Comparison of ENCODE assay signal across 15 cellular contexts in genomic region chr2:190820416-190820815, GRCh38.
DNase-seq lines count a peak whose midpoint lies in the region; ATAC-seq and TF ChIP-seq lines count a peak whose summit lies in the region.
"Had no signal": no experiment of that assay in that cellular context is flagged by ENCODE, and none has a peak within 500 bp of the region (broad histone marks: within the 10 kb centered on the region; RNA-seq: fewer than 3 reads in every experiment).

No MANE protein-coding gene starts in this region.

- H3K27ac ChIP-seq in GM23248 (peak overlapping the region; percentile 89), mesenchymal stem cell (ENCODE audit: low read length, poor library complexity, severe bottlenecking) (no peak overlapping the region), vagina (no peak overlapping the region), gastrocnemius medialis (no peak overlapping the region)
- H3K27ac ChIP-seq: BLaER1 had no signal

- no peak overlapping the region for H3K4ac ChIP-seq in mesenchymal stem cell (ENCODE audit: low read depth in 1 of 2, low read length in 2 of 2)

- no peaks in the 10 kb centered on the region for H3K79me2 ChIP-seq in GM23248 (ENCODE audit: insufficient read depth)

- H3K4me2 ChIP-seq in GM23248 (ENCODE audit: unreplicated experiment), result peak overlapping the region; percentile 60
- no peak overlapping the region for H3K4me2 ChIP-seq in mesenchymal stem cell (ENCODE audit: low read length, poor library complexity, severe bottlenecking)
- H3K4me2 ChIP-seq: BLaER1 had no signal

- no peak overlapping the region for H4K91ac ChIP-seq in mesenchymal stem cell (ENCODE audit: low read length)

- no peak for ATAC-seq in gastrocnemius medialis
- ATAC-seq in HG03354 (IDR thresholded peaks at IDR 0.05; ENCODE audit: poor library complexity, severe bottlenecking, unreplicated experiment), result no peak
- ATAC-seq: HCT116 had no signal

- no peak overlapping the region for H4K8ac ChIP-seq in mesenchymal stem cell (ENCODE audit: low read length)

- no peak overlapping the region for H2BK12ac ChIP-seq in mesenchymal stem cell (ENCODE audit: low read length in 2 of 2)

- no peak overlapping the region for H2AK5ac ChIP-seq in mesenchymal stem cell (ENCODE audit: low read length, severe bottlenecking)

- H3K27me3 Mint-ChIP-seq in osteocyte (ENCODE audit: unreplicated experiment), result no peaks in the 10 kb centered on the region
- H3K27me3 Mint-ChIP-seq: CD8-positive, alpha-beta memory T cell had no signal

- H3K9me3 Mint-ChIP-seq in osteocyte (ENCODE audit: unreplicated experiment), result peaks cover 7% of the 10 kb centered on the region

- H3K9me2 ChIP-seq in GM23248 (ENCODE audit: insufficient read depth), result no peaks in the 10 kb centered on the region

- peak overlapping the region; percentile 15 for H3K9ac ChIP-seq in GM23248
- H3K9ac ChIP-seq in mesenchymal stem cell (ENCODE audit: low read length), result peak overlapping the region; percentile 60
- H3K9ac ChIP-seq: BLaER1 had no signal

- no peaks in the 10 kb centered on the region for H3K36me3 ChIP-seq in GM23248 (ENCODE audit: low read depth)
- no peaks in the 10 kb centered on the region for H3K36me3 ChIP-seq in mesenchymal stem cell (ENCODE audit: control insufficient read depth in 1 of 2, insufficient read depth in 2 of 2, low read depth in 1 of 2, low read length in 2 of 2)
- no peaks in the 10 kb centered on the region for H3K36me3 ChIP-seq in vagina
- H3K36me3 ChIP-seq in gastrocnemius medialis, result no peaks in the 10 kb centered on the region
- H3K36me3 ChIP-seq: BLaER1 had no signal

- no peak overlapping the region for H2BK120ac ChIP-seq in mesenchymal stem cell (ENCODE audit: low read depth, low read length)

- DNase-seq in GM23248, result no peak
- DNase-seq in SK-MEL-5 (ENCODE audit: low read depth, low spot score), result peak; percentile 88
- no peak for DNase-seq in mesenchymal stem cell
- DNase-seq in osteocyte (ENCODE audit: extremely low spot score, unreplicated experiment), result no peak
- DNase-seq in vagina (ENCODE audit: extremely low spot score in 2 of 2), result no peak
- no peak for DNase-seq in gastrocnemius medialis
- DNase-seq in kidney glomerular epithelial cell (lab: John Stamatoyannopoulos, UW), result no peak
- DNase-seq: 8988T; AML-193; CD8-positive, alpha-beta memory T cell; DMS53; GF-D8 had no signal

- no peaks in the 10 kb centered on the region for H4K20me1 ChIP-seq in GM23248 (ENCODE audit: insufficient read depth)
- H4K20me1 ChIP-seq: BLaER1 had no signal

- H3K4me3 Mint-ChIP-seq in osteocyte (ENCODE audit: unreplicated experiment), result no peak overlapping the region
- H3K4me3 Mint-ChIP-seq: CD8-positive, alpha-beta memory T cell had no signal

- no peak overlapping the region for H3K18ac ChIP-seq in mesenchymal stem cell (ENCODE audit: low read depth in 1 of 2, low read length in 2 of 2)

- WGBS in GM23248 (ENCODE audit: low coverage in 1 of 2, low lambda C conversion rate in 2 of 2, missing lambda C conversion rate in 2 of 2), 2 experiments, result 63 to 67% methylated on average over 1 of the region's 1 CpG
- WGBS in mesenchymal stem cell, result no CpG with 5 or more reads among the region's 1 CpG

- H3F3A ChIP-seq in GM23248 (ENCODE audit: insufficient read depth), result peaks cover 28% of the 10 kb centered on the region

- no peaks in the 10 kb centered on the region for H3K36me3 Mint-ChIP-seq in osteocyte (ENCODE audit: unreplicated experiment)

- H3K27ac Mint-ChIP-seq in osteocyte (ENCODE audit: unreplicated experiment), result peak overlapping the region; percentile 76
- H3K27ac Mint-ChIP-seq: CD8-positive, alpha-beta memory T cell had no signal

- peaks cover 11% of the 10 kb centered on the region for H3K4me1 Mint-ChIP-seq in osteocyte (ENCODE audit: unreplicated experiment)
- H3K4me1 Mint-ChIP-seq: CD8-positive, alpha-beta memory T cell had no signal

- intact Hi-C loops in vagina (cut with DNase I) (no loop called here), gastrocnemius medialis (cut with DNase I; ENCODE audit: low total_unique reads) (no loop called here)

- H3K27me3 ChIP-seq in GM23248 (replicated peaks; ENCODE audit: insufficient read depth), result no peaks in the 10 kb centered on the region
- no peaks in the 10 kb centered on the region for H3K27me3 ChIP-seq in mesenchymal stem cell (ENCODE audit: control insufficient read depth in 1 of 2, insufficient read depth in 1 of 2, low read length in 2 of 2)
- no peaks in the 10 kb centered on the region for H3K27me3 ChIP-seq in vagina
- no peaks in the 10 kb centered on the region for H3K27me3 ChIP-seq in gastrocnemius medialis
- H3K27me3 ChIP-seq: BLaER1 had no signal

- H3K4me1 ChIP-seq in GM23248 (ENCODE audit: insufficient read depth), result peaks cover 19% of the 10 kb centered on the region
- no peaks in the 10 kb centered on the region for H3K4me1 ChIP-seq in mesenchymal stem cell (ENCODE audit: control insufficient read depth, insufficient read depth, low read depth, low read length)
- no peaks in the 10 kb centered on the region for H3K4me1 ChIP-seq in vagina
- H3K4me1 ChIP-seq in gastrocnemius medialis, result no peaks in the 10 kb centered on the region
- H3K4me1 ChIP-seq: BLaER1 had no signal

- H3K23ac ChIP-seq in mesenchymal stem cell (ENCODE audit: low read length in 2 of 2), result no peak overlapping the region

- in situ Hi-C loops in GM23248 (cut with MboI) (no loop called here), SK-MEL-5 (cut with HindIII; ENCODE audit: low pct_unique_long_range_greater_than_20kb, low sequenced_read_pairs) (no loop called here), gastrocnemius medialis (cut with MboI; ENCODE audit: low sequenced_read_pairs in 4 of 4) (loop anchor here in 1 of 4 donors (25.0 kb wide), 1 partner anchor 733 kb away; no protein-coding TSS in a partner anchor)

- H2BK15ac ChIP-seq in mesenchymal stem cell (ENCODE audit: low read depth, poor library complexity, severe bottlenecking), result no peak overlapping the region

- H3K4me3 ChIP-seq in GM23248 (peak overlapping the region; percentile 23), mesenchymal stem cell (ENCODE audit: insufficient read depth in 1 of 2, low read depth in 1 of 2, low read length in 2 of 2) (peak overlapping the region in 1 of 2 experiments; percentile 36), vagina (no peak overlapping the region), gastrocnemius medialis (no peak overlapping the region)
- H3K4me3 ChIP-seq: BLaER1 had no signal

- no peak overlapping the region for H3K14ac ChIP-seq in mesenchymal stem cell (ENCODE audit: low read length in 2 of 2)

- no peak overlapping the region for H2BK5ac ChIP-seq in mesenchymal stem cell (ENCODE audit: low read depth, low read length, poor library complexity, severe bottlenecking)

- TF ChIP-seq POLR2A in vagina (IDR thresholded peaks at IDR 0.05) (no peak), gastrocnemius medialis (IDR thresholded peaks at IDR 0.05) (no peak)

- no peaks in the 10 kb centered on the region for H3K79me1 ChIP-seq in mesenchymal stem cell (replicated peaks; ENCODE audit: low read length, poor library complexity, severe bottlenecking)

- TF ChIP-seq CTCF in osteocyte (IDR thresholded peaks at IDR 0.05), result no peak
- TF ChIP-seq CTCF in vagina (IDR thresholded peaks at IDR 0.05), result no peak
- TF ChIP-seq CTCF in gastrocnemius medialis (IDR thresholded peaks at IDR 0.05 in 4 of 5, conservative IDR thresholded peaks at IDR 0.05 in 1 of 5), result no peak

- no peak overlapping the region for H2AFZ ChIP-seq in GM23248
- H2AFZ ChIP-seq in mesenchymal stem cell (ENCODE audit: low read depth, low read length), result no peak overlapping the region

- H3K9me3 ChIP-seq in GM23248 (ENCODE audit: low read depth) (no peaks in the 10 kb centered on the region), mesenchymal stem cell (ENCODE audit: control insufficient read depth, low read length) (no peaks in the 10 kb centered on the region), vagina (no peaks in the 10 kb centered on the region), gastrocnemius medialis (no peaks in the 10 kb centered on the region)
